Comparison of ENCODE assay signal across 1 cellular context in genomic region chr3:109070232-109070631, GRCh38.
TF ChIP-seq lines count a peak whose summit lies in the region.

No MANE protein-coding gene starts in this region.

TF ChIP-seq in GM23338, 12 proteins besides CTCF, POLR2A, EP300 and RAD21 (continued from another document):
- TF ChIP-seq ZNF462 (CRISPR knock-in tag; IDR thresholded peaks at IDR 0.05) (no peak), STAT1 (IDR thresholded peaks at IDR 0.05; ENCODE audit: unreplicated experiment) (no peak), REST (IDR thresholded peaks at IDR 0.05; ENCODE audit: unreplicated experiment) (no peak), CREB1 (CRISPR knock-in tag; IDR thresholded peaks at IDR 0.05; ENCODE audit: low read depth) (no peak), NANOG (IDR thresholded peaks at IDR 0.05; ENCODE audit: borderline replicate concordance) (no peak)
TF ChIP-seq in GM23338: peak in this region for 0.
